ENCODE assay signal across 14 cellular contexts in the genomic region with DNA sequence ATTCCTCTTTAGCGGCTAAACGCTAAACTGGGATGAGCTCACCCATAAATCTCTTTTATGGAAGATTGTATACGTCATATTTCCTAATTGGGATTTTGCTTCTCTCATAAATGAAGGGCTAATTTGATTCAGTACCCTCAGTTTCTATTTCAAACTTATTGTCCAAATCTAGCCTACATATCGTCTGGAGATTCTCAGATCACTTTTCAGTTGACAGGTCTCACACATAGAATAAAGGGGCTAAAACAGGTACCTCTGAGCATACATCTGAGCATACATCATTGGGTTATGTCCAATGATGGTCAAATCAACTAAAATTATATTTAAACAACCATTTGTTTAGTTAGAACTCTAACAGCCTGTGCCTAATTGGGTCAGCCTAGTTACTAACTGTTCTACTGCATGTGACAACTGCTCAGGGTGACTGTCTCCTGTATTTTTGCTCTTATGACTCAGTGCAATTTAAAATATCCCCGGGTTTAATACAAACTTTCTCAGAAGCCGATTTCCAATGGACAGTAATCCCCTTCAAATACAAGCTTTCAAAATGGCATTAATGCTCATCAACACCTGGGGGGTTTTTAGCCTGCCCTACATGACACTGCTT. TPM values are rescaled to one million over a fixed set of nuclear protein-coding genes. Genes with fewer than 3 reads are reported as not detected.
DNase-seq lines count a peak whose midpoint lies in the region; ATAC-seq, FAIRE-seq and TF ChIP-seq lines count a peak whose summit lies in the region.
"Had no signal": no experiment of that assay in that cellular context is flagged by ENCODE, and none has a peak within 500 bp of the region (broad histone marks: within the 10 kb centered on the region; RNA-seq: fewer than 3 reads in every experiment).

No MANE protein-coding gene starts in this region.

- no peak for FAIRE-seq in GM19239 (lab: Jason Lieb, UNC)
- FAIRE-seq: HTR-8/SVneo had no signal

- H4K8ac ChIP-seq in mesenchymal stem cell (ENCODE audit: low read length), result no peak overlapping the region

- peak; percentile 64 for DNase-seq in A172 (ENCODE audit: low spot score)
- no peak for DNase-seq in Karpas-422
- peak; percentile 11 for DNase-seq in mammary epithelial cell
- no peak for DNase-seq in mesenchymal stem cell
- no peak for DNase-seq in NCI-H187 (lab: John Stamatoyannopoulos, UW)
- DNase-seq in RWPE1 (ENCODE audit: low spot score), result no peak
- DNase-seq in GM19239 (ENCODE audit: insufficient read length, low spot score), result no peak
- DNase-seq: activated naive CD4-positive, alpha-beta T cell; COR-L47; hippocampal formation; SHP77 had no signal

- H3K4me3 ChIP-seq in Karpas-422 (ENCODE audit: low read length) (no peak overlapping the region), mammary epithelial cell (replicated peaks in 1 of 3; ENCODE audit: insufficient read depth in 1 of 3, low read depth in 2 of 3, low read length in 3 of 3) (no peak overlapping the region), mesenchymal stem cell (ENCODE audit: insufficient read depth in 1 of 2, low read depth in 1 of 2, low read length in 2 of 2) (no peak overlapping the region)
- H3K4me3 ChIP-seq: lung had no signal

- H3K79me2 ChIP-seq in Karpas-422 (ENCODE audit: low read length) (peaks cover 86% of the 10 kb centered on the region), mammary epithelial cell (ENCODE audit: insufficient read depth, low read length) (peaks cover 83% of the 10 kb centered on the region)

- no peaks in the 10 kb centered on the region for H3K27me3 ChIP-seq in Karpas-422 (ENCODE audit: low read length)
- H3K27me3 ChIP-seq in mammary epithelial cell (ENCODE audit: insufficient read depth, low read length), result no peaks in the 10 kb centered on the region
- H3K27me3 ChIP-seq in mesenchymal stem cell (ENCODE audit: control insufficient read depth in 1 of 2, insufficient read depth in 1 of 2, low read length in 2 of 2), result no peaks in the 10 kb centered on the region

- H2AFZ ChIP-seq in Karpas-422 (ENCODE audit: low read length), result no peak overlapping the region
- H2AFZ ChIP-seq in mammary epithelial cell (ENCODE audit: low read depth, low read length), result no peak overlapping the region
- no peak overlapping the region for H2AFZ ChIP-seq in mesenchymal stem cell (ENCODE audit: low read depth, low read length)

- no peak overlapping the region for H2BK5ac ChIP-seq in mesenchymal stem cell (ENCODE audit: low read depth, low read length, poor library complexity, severe bottlenecking)

- H2AK5ac ChIP-seq in mesenchymal stem cell (ENCODE audit: low read length, severe bottlenecking), result no peak overlapping the region

- no peak overlapping the region for H3K18ac ChIP-seq in mesenchymal stem cell (ENCODE audit: low read depth in 1 of 2, low read length in 2 of 2)

- no peak overlapping the region for H2BK15ac ChIP-seq in mesenchymal stem cell (ENCODE audit: low read depth, poor library complexity, severe bottlenecking)

- no peak for TF ChIP-seq CTCF in mammary epithelial cell (conservative IDR thresholded peaks at IDR 0.05 in 1 of 2, IDR thresholded peaks at IDR 0.05 in 1 of 2; ENCODE audit: extremely low read depth in 1 of 2, insufficient read depth in 1 of 2, low read depth in 1 of 2, low read length in 2 of 2)
- no peak for TF ChIP-seq CTCF in RWPE1 (conservative IDR thresholded peaks at IDR 0.05; ENCODE audit: low read depth)

- H3K27ac ChIP-seq in Karpas-422 (ENCODE audit: low read length) (peak overlapping the region; percentile 67), mammary epithelial cell (ENCODE audit: insufficient read depth, low read depth, low read length) (peak overlapping the region; percentile 94), mesenchymal stem cell (ENCODE audit: low read length, poor library complexity, severe bottlenecking) (no peak overlapping the region), RWPE1 (no peak overlapping the region)

- no peaks in the 10 kb centered on the region for H3K9me2 ChIP-seq in Karpas-422 (replicated peaks; ENCODE audit: insufficient read depth, low read length)

- intact Hi-C loops in mammary epithelial cell (cut with micrococcal nuclease), result no loop called here

- no peak overlapping the region for H2BK120ac ChIP-seq in mesenchymal stem cell (ENCODE audit: low read depth, low read length)

- no peak overlapping the region for H4K91ac ChIP-seq in mesenchymal stem cell (ENCODE audit: low read length)

- H3K9ac ChIP-seq in Karpas-422 (ENCODE audit: low read length) (peak overlapping the region; percentile 6; the same call in 1 of the 2 replicates), mammary epithelial cell (ENCODE audit: insufficient read depth, low read length) (no peak overlapping the region), mesenchymal stem cell (ENCODE audit: low read length) (peak overlapping the region; percentile 28)

- H3K9me3 ChIP-seq in Karpas-422 (ENCODE audit: low read length) (no peaks in the 10 kb centered on the region), mammary epithelial cell (replicated peaks; ENCODE audit: insufficient read depth, low read length) (no peaks in the 10 kb centered on the region), mesenchymal stem cell (ENCODE audit: control insufficient read depth, low read length) (no peaks in the 10 kb centered on the region)

- no peak overlapping the region for H3K4ac ChIP-seq in mesenchymal stem cell (ENCODE audit: low read depth in 1 of 2, low read length in 2 of 2)

- no peak for ATAC-seq in HG02973 (IDR thresholded peaks at IDR 0.05; ENCODE audit: unreplicated experiment)

- POLR2A ChIA-PET in RWPE1 (lab: Yijun Ruan, JAX; ENCODE audit: low non-redundant PET), result no interaction called here

- peaks cover 68% of the 10 kb centered on the region for H3K4me1 ChIP-seq in Karpas-422 (ENCODE audit: low read length)
- peaks cover 43% of the 10 kb centered on the region for H3K4me1 ChIP-seq in mammary epithelial cell (ENCODE audit: insufficient read depth, low read length)
- H3K4me1 ChIP-seq in mesenchymal stem cell (ENCODE audit: control insufficient read depth, insufficient read depth, low read depth, low read length), result peaks cover 4% of the 10 kb centered on the region

- CTCF ChIA-PET in mammary epithelial cell (lab: Charles Lee; ENCODE audit: low non-redundant PET) (no interaction called here), RWPE1 (lab: Yijun Ruan, JAX) (interaction anchor here (0.6 to 1.5 kb wide), 4 partner anchors 44 to 296 kb away, joined by 3 to 6 read pairs (median 4); no protein-coding TSS in a partner anchor)

- dilution Hi-C loops in mammary epithelial cell (cut with HindIII; ENCODE audit: low sequenced_read_pairs), result no loop called here

- H3K36me3 ChIP-seq in Karpas-422 (ENCODE audit: insufficient read depth, low read length), result no peaks in the 10 kb centered on the region
- no peaks in the 10 kb centered on the region for H3K36me3 ChIP-seq in mammary epithelial cell (ENCODE audit: insufficient read depth, low read length)
- H3K36me3 ChIP-seq in mesenchymal stem cell (ENCODE audit: control insufficient read depth in 1 of 2, insufficient read depth in 2 of 2, low read depth in 1 of 2, low read length in 2 of 2), result no peaks in the 10 kb centered on the region

- in situ Hi-C loops in mammary epithelial cell (cut with MboI; ENCODE audit: low sequenced_read_pairs in 2 of 2), result no loop called here

- H3K23ac ChIP-seq in mesenchymal stem cell (ENCODE audit: low read length in 2 of 2), result no peak overlapping the region

- H3K79me1 ChIP-seq in mesenchymal stem cell (replicated peaks; ENCODE audit: low read length, poor library complexity, severe bottlenecking), result peaks cover 11% of the 10 kb centered on the region

- no peak overlapping the region for H2BK12ac ChIP-seq in mesenchymal stem cell (ENCODE audit: low read length in 2 of 2)

- no peak overlapping the region for H3K14ac ChIP-seq in mesenchymal stem cell (ENCODE audit: low read length in 2 of 2)

- WGBS in mammary epithelial cell (ENCODE audit: low coverage, missing lambda C conversion rate), result 61% methylated on average over 6 of the region's 6 CpGs
- 85% methylated on average over 6 of the region's 6 CpGs for WGBS in mesenchymal stem cell

- no peaks in the 10 kb centered on the region for H4K20me1 ChIP-seq in Karpas-422 (ENCODE audit: insufficient read depth, low read depth, low read length)
- no peaks in the 10 kb centered on the region for H4K20me1 ChIP-seq in mammary epithelial cell (ENCODE audit: insufficient read depth, low read length)

- H3K4me2 ChIP-seq in Karpas-422 (ENCODE audit: low read depth, low read length, poor library complexity, severe bottlenecking) (peak overlapping the region; percentile 8), mammary epithelial cell (ENCODE audit: insufficient read depth, low read depth, low read length) (peak overlapping the region; percentile 68), mesenchymal stem cell (ENCODE audit: low read length, poor library complexity, severe bottlenecking) (no peak overlapping the region)

- BruUV-seq in mammary epithelial cell (replicated peaks; lab: Mats Ljungman, UMichigan), result no TSS peak

RNA-seq across cellular contexts. Expression of gene PLXND1, which starts 57.7 kb away (rescaled TPM):
- 210 and 219 TPM in 2 replicates for total RNA-seq in A172 (2014; rRNA removed; shearing (Covaris generic))
- 0.52 TPM in 1 of 2 replicates, not detected in the other for total RNA-seq in Karpas-422 (2014; rRNA removed; shearing (Covaris generic); ENCODE audit: low replicate concordance)
- total RNA-seq in mammary epithelial cell, result 1 to 10 TPM; 2.3 to 2.7 TPM
- 0.63 TPM for polyA plus RNA-seq in mammary epithelial cell
- polyA minus RNA-seq in mammary epithelial cell, result 0.83 TPM
- 288 TPM for polyA plus RNA-seq in mesenchymal stem cell (2013, experiment 1 of 2)
- 288 TPM for polyA plus RNA-seq in mesenchymal stem cell (2013, experiment 2 of 2)

Comparison
In these comparisons a context has a peak if more than half of its experiments do, and no peak if none do; other contexts are left out.
1. DNase-seq: peak in A172 (single experiment) and mammary epithelial cell (single experiment); none in Karpas-422 (single experiment), mesenchymal stem cell (single experiment), NCI-H187 (0 of 2), RWPE1 (single experiment) and GM19239 (single experiment).
2. H3K27ac ChIP-seq: peak in Karpas-422 (single experiment) and mammary epithelial cell (single experiment); none in mesenchymal stem cell (single experiment) and RWPE1 (single experiment).
3. RNA of gene PLXND1, which starts 57.7 kb away (total RNA-seq): 210 to 219 TPM in A172; 2.3 to 2.7 TPM in mammary epithelial cell and 0.52 TPM in Karpas-422; every median in the first group is over 10 times any median in the second.